ENCODE assay signal across 13 cellular contexts in the genomic region with DNA sequence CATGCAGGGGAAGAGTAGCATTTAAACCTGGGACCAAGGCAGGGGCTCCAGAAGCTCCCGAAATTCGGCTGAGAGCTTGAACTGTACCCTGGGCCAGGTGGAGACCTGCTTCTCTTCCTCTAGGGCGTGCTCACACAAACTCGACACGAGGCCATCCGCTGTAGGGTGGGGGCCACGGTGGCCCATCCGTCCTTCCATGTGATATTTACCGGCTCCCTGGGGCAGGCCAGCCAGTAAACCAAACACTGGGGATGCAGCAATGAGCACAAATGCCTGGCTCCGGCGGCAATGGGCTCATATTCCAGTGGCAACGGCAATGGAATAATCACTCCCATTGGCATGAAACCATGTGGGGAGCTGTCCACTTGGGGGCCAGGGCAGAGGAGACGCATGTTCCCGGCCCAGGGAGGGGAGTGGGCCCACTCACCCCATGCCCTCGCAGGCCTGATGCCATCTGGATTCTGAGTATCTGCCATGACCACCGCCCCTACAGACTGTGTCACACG. TPM values are rescaled to one million over a fixed set of nuclear protein-coding genes. Genes with fewer than 3 reads are reported as not detected.
A peak's percentile ranks its signal among the peaks of the same experiment; 100 is the strongest.
DNase-seq lines count a peak whose midpoint lies in the region; ATAC-seq and TF ChIP-seq lines count a peak whose summit lies in the region.
"Had no signal": no experiment of that assay in that cellular context is flagged by ENCODE, and none has a peak within 500 bp of the region (broad histone marks: within the 10 kb centered on the region; RNA-seq: fewer than 3 reads in every experiment).

No MANE protein-coding gene starts in this region.

- TF ChIP-seq CTCF in esophagus squamous epithelium (IDR thresholded peaks at IDR 0.05) (no peak), neutrophil (IDR thresholded peaks at IDR 0.05) (no peak), uterus (IDR thresholded peaks at IDR 0.05) (no peak)

- WGBS in esophagus squamous epithelium, 2 donors, result 18 to 80% methylated on average over 1 to 8 of the region's 17 CpGs

- peak overlapping the region in 3 of 4 donors; percentile 29 to 44 (median 30) for H3K4me3 ChIP-seq in esophagus squamous epithelium
- H3K4me3 ChIP-seq in neutrophil (ENCODE audit: low read depth in 1 of 2, low read length in 1 of 2), result peak overlapping the region in 1 of 2 experiments; percentile 10
- no peak overlapping the region for H3K4me3 ChIP-seq in uterus
- H3K4me3 ChIP-seq in H7 (ENCODE audit: insufficient read depth, low read depth, low read length), result no peak overlapping the region
- H3K4me3 ChIP-seq: A549 had no signal

- ATAC-seq in activated naive CD4-positive, alpha-beta T cell treated with anti-CD3 and anti-CD28 coated beads, Interleukin-2, amount 50 U/mL, for 72 hours, result no peak
- ATAC-seq: A549, T-cell had no signal

- H3K4me1 Mint-ChIP-seq in activated naive CD4-positive, alpha-beta T cell treated with anti-CD3 and anti-CD28 coated beads, Interleukin-2, amount 10 ng/mL, durations not matched to agents 7 days and 5 days, result peaks cover 56% of the 10 kb centered on the region
- H3K4me1 Mint-ChIP-seq in activated CD4-positive, alpha-beta memory T cell treated with anti-CD3 and anti-CD28 coated beads, Interleukin-2, amount 10 ng/mL, durations not matched to agents 7 days and 5 days, result peaks cover 38% of the 10 kb centered on the region

- DNase-seq in activated naive CD4-positive, alpha-beta T cell treated with anti-CD3 and anti-CD28 coated beads, Interleukin-2, amount 50 U/mL, for 72 hours (ENCODE audit: low spot score in 2 of 2), result no peak
- no peak for DNase-seq in activated naive CD4-positive, alpha-beta T cell treated with anti-CD3 and anti-CD28 coated beads, Interleukin-2, amount 10 ng/mL, durations not matched to agents 7 days and 5 days
- DNase-seq in esophagus squamous epithelium (lab: John Stamatoyannopoulos, UW) (no peak), uterus (no peak), H4 (ENCODE audit: low spot score) (no peak), H7 (no peak)
- no peak for DNase-seq in activated CD4-positive, alpha-beta memory T cell treated with anti-CD3 and anti-CD28 coated beads, Interleukin-2, amount 10 ng/mL, durations not matched to agents 7 days and 5 days
- DNase-seq: activated CD8-positive, alpha-beta memory T cell treated with anti-CD3 and anti-CD28 coated beads, Interleukin-2, amount 50 U/mL, for 48 hours; NCI-H2227 treated with DMSO at 0.1 percent for 48 hours; T-cell had no signal

- TF ChIP-seq POLR2A in esophagus squamous epithelium (IDR thresholded peaks at IDR 0.05) (no peak), uterus (IDR thresholded peaks at IDR 0.05) (no peak)

- H3K36me3 ChIP-seq in esophagus squamous epithelium, result peaks cover 0 to 47% (median 6%) of the 10 kb centered on the region in 3 donors
- peaks cover 33% of the 10 kb centered on the region for H3K36me3 ChIP-seq in neutrophil
- H3K36me3 ChIP-seq in uterus, result no peaks in the 10 kb centered on the region
- H3K36me3 ChIP-seq in H7 (replicated peaks; ENCODE audit: control insufficient read depth, insufficient read depth, low read length), result peaks cover 2% of the 10 kb centered on the region

- H3K4me1 ChIP-seq in esophagus squamous epithelium (peaks cover 53 to 93% (median 68%) of the 10 kb centered on the region in 3 donors), neutrophil (ENCODE audit: control insufficient read depth in 1 of 2, insufficient read depth in 1 of 2, low read depth in 1 of 2, low read length in 1 of 2) (peaks cover 44 to 49% of the 10 kb centered on the region in 2 experiments), uterus (peaks cover 6 to 35% of the 10 kb centered on the region in 2 donors)
- H3K4me1 ChIP-seq: A549 had no signal

- H3K27ac ChIP-seq in esophagus squamous epithelium (peak overlapping the region; percentile 81 to 93 (median 86)), neutrophil (peak overlapping the region; percentile 83), uterus (peak overlapping the region; percentile 57 to 81)
- H3K27ac ChIP-seq: A549 had no signal

- no peaks in the 10 kb centered on the region for H3K9me3 Mint-ChIP-seq in activated naive CD4-positive, alpha-beta T cell treated with anti-CD3 and anti-CD28 coated beads, Interleukin-2, amount 50 U/mL, for 72 hours
- H3K9me3 Mint-ChIP-seq in activated naive CD4-positive, alpha-beta T cell treated with anti-CD3 and anti-CD28 coated beads, Interleukin-2, amount 10 ng/mL, durations not matched to agents 7 days and 5 days, result no peaks in the 10 kb centered on the region
- H3K9me3 Mint-ChIP-seq in activated CD4-positive, alpha-beta memory T cell treated with anti-CD3 and anti-CD28 coated beads, Interleukin-2, amount 10 ng/mL, durations not matched to agents 7 days and 5 days, result no peaks in the 10 kb centered on the region
- H3K9me3 Mint-ChIP-seq: stimulated activated naive CD8-positive, alpha-beta T cell treated with anti-CD3 and anti-CD28 coated beads, Interleukin-15, Interleukin-2, amounts not matched to agents 100 ng/mL and 50 ng/mL, for 24 hours; T-cell had no signal

- H3K27me3 Mint-ChIP-seq in activated naive CD4-positive, alpha-beta T cell treated with anti-CD3 and anti-CD28 coated beads, Interleukin-2, amount 10 ng/mL, durations not matched to agents 7 days and 5 days, result no peaks in the 10 kb centered on the region
- no peaks in the 10 kb centered on the region for H3K27me3 Mint-ChIP-seq in activated CD4-positive, alpha-beta memory T cell treated with anti-CD3 and anti-CD28 coated beads, Interleukin-2, amount 10 ng/mL, durations not matched to agents 7 days and 5 days
- H3K27me3 Mint-ChIP-seq: stimulated activated naive CD8-positive, alpha-beta T cell treated with anti-CD3 and anti-CD28 coated beads, Interleukin-15, Interleukin-2, amounts not matched to agents 100 ng/mL and 50 ng/mL, for 24 hours; T-cell had no signal

- H3K27ac Mint-ChIP-seq in activated naive CD4-positive, alpha-beta T cell treated with anti-CD3 and anti-CD28 coated beads, Interleukin-2, amount 50 U/mL, for 72 hours, result peak overlapping the region; percentile 72 to 80
- H3K27ac Mint-ChIP-seq in activated naive CD4-positive, alpha-beta T cell treated with anti-CD3 and anti-CD28 coated beads, Interleukin-2, amount 10 ng/mL, durations not matched to agents 7 days and 5 days, result no peak overlapping the region
- no peak overlapping the region for H3K27ac Mint-ChIP-seq in activated CD4-positive, alpha-beta memory T cell treated with anti-CD3 and anti-CD28 coated beads, Interleukin-2, amount 10 ng/mL, durations not matched to agents 7 days and 5 days

- intact Hi-C loops in esophagus squamous epithelium (cut with DNase I), result no loop called here
- intact Hi-C loops in uterus (cut with DNase I; ENCODE audit: low total_unique reads), result no loop called here

- H3K27me3 ChIP-seq in esophagus squamous epithelium, result no peaks in the 10 kb centered on the region
- no peaks in the 10 kb centered on the region for H3K27me3 ChIP-seq in neutrophil
- no peaks in the 10 kb centered on the region for H3K27me3 ChIP-seq in uterus
- no peaks in the 10 kb centered on the region for H3K27me3 ChIP-seq in H7 (ENCODE audit: control insufficient read depth, insufficient read depth, low read length)

- no peaks in the 10 kb centered on the region for H3K9me3 ChIP-seq in esophagus squamous epithelium
- H3K9me3 ChIP-seq in neutrophil, result no peaks in the 10 kb centered on the region
- no peaks in the 10 kb centered on the region for H3K9me3 ChIP-seq in uterus
- H3K9me3 ChIP-seq: A549 had no signal

- POLR2A ChIA-PET in activated CD4-positive, alpha-beta memory T cell treated with anti-CD3 and anti-CD28 coated beads, Interleukin-2, amount 10 ng/mL, durations not matched to agents 7 days and 5 days (lab: Charles Lee), result interaction anchor here (1.0 to 1.8 kb wide), 3 partner anchors 9 to 19 kb away, joined by 3 to 5 read pairs (median 4); a partner anchor contains a TSS

- CTCF ChIA-PET in activated naive CD4-positive, alpha-beta T cell treated with anti-CD3 and anti-CD28 coated beads, Interleukin-2, amount 10 ng/mL, durations not matched to agents 7 days and 5 days (lab: Charles Lee), result no interaction called here
- CTCF ChIA-PET in activated CD4-positive, alpha-beta memory T cell treated with anti-CD3 and anti-CD28 coated beads, Interleukin-2, amount 10 ng/mL, durations not matched to agents 7 days and 5 days (lab: Charles Lee), result no interaction called here

- no peak overlapping the region for H3K4me3 Mint-ChIP-seq in activated naive CD4-positive, alpha-beta T cell treated with anti-CD3 and anti-CD28 coated beads, Interleukin-2, amount 10 ng/mL, durations not matched to agents 7 days and 5 days
- no peak overlapping the region for H3K4me3 Mint-ChIP-seq in activated CD4-positive, alpha-beta memory T cell treated with anti-CD3 and anti-CD28 coated beads, Interleukin-2, amount 10 ng/mL, durations not matched to agents 7 days and 5 days
- H3K4me3 Mint-ChIP-seq: stimulated activated naive CD8-positive, alpha-beta T cell treated with anti-CD3 and anti-CD28 coated beads, Interleukin-15, Interleukin-2, amounts not matched to agents 100 ng/mL and 50 ng/mL, for 24 hours had no signal

- no peaks in the 10 kb centered on the region for H3K36me3 Mint-ChIP-seq in activated naive CD4-positive, alpha-beta T cell treated with anti-CD3 and anti-CD28 coated beads, Interleukin-2, amount 50 U/mL, for 72 hours
- peaks cover 40% of the 10 kb centered on the region for H3K36me3 Mint-ChIP-seq in activated naive CD4-positive, alpha-beta T cell treated with anti-CD3 and anti-CD28 coated beads, Interleukin-2, amount 10 ng/mL, durations not matched to agents 7 days and 5 days
- H3K36me3 Mint-ChIP-seq in activated CD4-positive, alpha-beta memory T cell treated with anti-CD3 and anti-CD28 coated beads, Interleukin-2, amount 10 ng/mL, durations not matched to agents 7 days and 5 days (ENCODE audit: low read depth), result peaks cover 33% of the 10 kb centered on the region

RNA-seq across cellular contexts. Expression of a gene that starts 10.8 kb away (rescaled TPM):
- total RNA-seq in activated naive CD4-positive, alpha-beta T cell treated with anti-CD3 and anti-CD28 coated beads, Interleukin-2, amount 50 U/mL, for 72 hours, result 10 to 100 TPM; 40.9 to 53.4 TPM
- total RNA-seq in esophagus squamous epithelium (100 to 1,000 TPM in 2 of 4 donors, 10 to 100 TPM in 2; 67.4 to 131 (median 91.2) TPM), uterus (10 to 100 TPM; 11.8 to 69.3 (median 29.5) TPM)
- total RNA-seq in H4 (2014; rRNA removed; shearing (Covaris generic)), result 34.1 TPM in 2 replicates
- 10 to 100 TPM; 62.1 to 64.0 TPM for total RNA-seq in activated CD4-positive, alpha-beta memory T cell treated with anti-CD3 and anti-CD28 coated beads, Interleukin-2, amount 10 ng/mL, durations not matched to agents 7 days and 5 days
- 73.1 and 97.7 TPM in 2 replicates for total RNA-seq in H7 (2014; rRNA removed; shearing (Covaris generic))

RNA-seq across cellular contexts. Expression of a gene that starts 12.9 kb away (rescaled TPM):
- total RNA-seq in activated naive CD4-positive, alpha-beta T cell treated with anti-CD3 and anti-CD28 coated beads, Interleukin-2, amount 50 U/mL, for 72 hours, result 10 to 100 TPM; 67.1 to 93.6 TPM
- total RNA-seq in esophagus squamous epithelium (10 to 100 TPM in 3 of 4 donors, 1 to 10 TPM in 1; 7.6 to 20.9 (median 11.9) TPM), uterus (10 to 100 TPM in 1 of 4 donors, 1 to 10 TPM in 2, under 1 TPM in 1; 0.59 to 12.9 (median 8.0) TPM)
- total RNA-seq in H4 (2014; rRNA removed; shearing (Covaris generic)), result 18.6 and 19.0 TPM in 2 replicates
- 10 to 100 TPM; 71.7 to 82.5 TPM for total RNA-seq in activated CD4-positive, alpha-beta memory T cell treated with anti-CD3 and anti-CD28 coated beads, Interleukin-2, amount 10 ng/mL, durations not matched to agents 7 days and 5 days
- 121 and 122 TPM in 2 replicates for total RNA-seq in H7 (2014; rRNA removed; shearing (Covaris generic))

RNA-seq across cellular contexts. Expression of a gene that starts 46.2 kb away (rescaled TPM):
- 10 to 100 TPM; 18.4 to 22.0 TPM for total RNA-seq in activated naive CD4-positive, alpha-beta T cell treated with anti-CD3 and anti-CD28 coated beads, Interleukin-2, amount 50 U/mL, for 72 hours
- total RNA-seq in esophagus squamous epithelium (10 to 100 TPM in 1 of 4 donors, 1 to 10 TPM in 3; 2.5 to 11.1 (median 6.5) TPM), uterus (10 to 100 TPM in 1 of 4 donors, 1 to 10 TPM in 1, under 1 TPM in 1, not detected in 1; 0.51 to 13.8 (median 5.8) TPM)
- 1.7 and 2.9 TPM in 2 replicates for total RNA-seq in H4 (2014; rRNA removed; shearing (Covaris generic))
- total RNA-seq in activated CD4-positive, alpha-beta memory T cell treated with anti-CD3 and anti-CD28 coated beads, Interleukin-2, amount 10 ng/mL, durations not matched to agents 7 days and 5 days, result 10 to 100 TPM; 19.1 to 20.4 TPM
- total RNA-seq in H7 (2014; rRNA removed; shearing (Covaris generic)), result 11.4 and 17.4 TPM in 2 replicates

RNA-seq across cellular contexts. Expression of a gene that starts 50.9 kb away (rescaled TPM):
- 10 to 100 TPM; 17.4 to 22.3 TPM for total RNA-seq in activated naive CD4-positive, alpha-beta T cell treated with anti-CD3 and anti-CD28 coated beads, Interleukin-2, amount 50 U/mL, for 72 hours
- 100 to 1,000 TPM in 1 of 4 donors, 10 to 100 TPM in 3; 61.4 to 131 (median 82.5) TPM for total RNA-seq in esophagus squamous epithelium
- total RNA-seq in uterus, result 1 to 10 TPM in 3 of 4 donors, under 1 TPM in 1; 0.29 to 9.4 (median 6.2) TPM
- total RNA-seq in H4 (2014; rRNA removed; shearing (Covaris generic)), result 0.19 and 0.78 TPM in 2 replicates
- total RNA-seq in activated CD4-positive, alpha-beta memory T cell treated with anti-CD3 and anti-CD28 coated beads, Interleukin-2, amount 10 ng/mL, durations not matched to agents 7 days and 5 days, result 1 to 10 TPM; 8.3 to 8.6 TPM
- 14.2 and 18.0 TPM in 2 replicates for total RNA-seq in H7 (2014; rRNA removed; shearing (Covaris generic))

Comparison
In these comparisons a context has a peak if more than half of its experiments do, and no peak if none do; other contexts are left out.
1. H3K27ac Mint-ChIP-seq: peak in activated naive CD4-positive, alpha-beta T cell treated with anti-CD3 and anti-CD28 coated beads, Interleukin-2, amount 50 U/mL, for 72 hours (2 of 2); none in activated naive CD4-positive, alpha-beta T cell treated with anti-CD3 and anti-CD28 coated beads, Interleukin-2, amount 10 ng/mL, durations not matched to agents 7 days and 5 days (single experiment) and activated CD4-positive, alpha-beta memory T cell treated with anti-CD3 and anti-CD28 coated beads, Interleukin-2, amount 10 ng/mL, durations not matched to agents 7 days and 5 days (single experiment).
2. H3K4me3 ChIP-seq: peak in esophagus squamous epithelium (3 of 4); none in uterus (0 of 2) and H7 (single experiment).
3. Peak in every context shown above with its lines, with median percentiles within 50 percentile points of each other: H3K27ac ChIP-seq.